Comparison of ENCODE assay signal across 1 cellular context in the genomic region with DNA sequence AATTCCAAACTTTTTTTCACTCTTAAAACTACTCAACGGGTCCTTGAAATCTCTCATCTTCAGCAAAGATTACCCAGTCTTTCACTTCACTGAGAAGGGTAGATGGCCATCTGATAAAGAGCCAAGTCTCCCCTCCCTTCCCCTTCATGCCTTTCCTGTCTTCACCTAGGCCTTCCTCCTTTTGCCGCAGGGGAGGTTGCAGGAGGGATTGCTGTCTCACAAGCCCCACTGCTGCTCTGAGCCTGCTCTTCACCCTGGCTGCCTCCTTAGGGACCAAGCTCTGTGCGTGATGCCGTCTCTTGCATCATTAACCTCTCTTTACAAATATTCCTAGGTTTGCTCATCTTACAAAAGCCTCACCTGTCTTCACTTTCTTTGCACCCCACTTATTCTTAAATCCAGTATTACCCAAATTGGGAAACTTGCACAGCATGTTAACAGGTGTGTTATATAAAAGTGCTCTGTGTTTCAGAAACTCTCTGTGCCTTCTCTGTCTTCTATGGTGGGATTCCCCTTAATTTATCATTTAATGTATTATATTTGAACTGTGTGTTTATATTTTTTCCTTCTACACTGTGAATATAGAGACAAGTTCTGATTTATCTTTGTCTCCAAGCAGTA.
TF ChIP-seq lines count a peak whose summit lies in the region.

No MANE protein-coding gene starts in this region.

TF ChIP-seq in SK-N-SH treated with all-trans-retinoic acid at 6 μM for 48 hours, 23 proteins besides CTCF, POLR2A, EP300 and RAD21 (continued from another document):
- TF ChIP-seq TSHZ2 (CRISPR knock-in tag; IDR thresholded peaks at IDR 0.05): no peak
- no peak for TF ChIP-seq TOX (CRISPR knock-in tag; IDR thresholded peaks at IDR 0.05; ENCODE audit: borderline replicate concordance)
- TF ChIP-seq GLIS3 (CRISPR knock-in tag; IDR thresholded peaks at IDR 0.05): no peak
- no peak for TF ChIP-seq ZC3H10 (CRISPR knock-in tag; IDR thresholded peaks at IDR 0.05)
